Comparison of ENCODE assay signal across 20 cellular contexts in genomic region chr4:65401083-65401482, GRCh38.
DNase-seq lines count a peak whose midpoint lies in the region; ATAC-seq, FAIRE-seq and TF ChIP-seq lines count a peak whose summit lies in the region.
"Had no signal": no experiment of that assay in that cellular context is flagged by ENCODE, and none has a peak within 500 bp of the region (broad histone marks: within the 10 kb centered on the region; RNA-seq: fewer than 3 reads in every experiment).

No MANE protein-coding gene starts in this region.

- H2AFZ ChIP-seq in neural progenitor cell (replicated peaks) (no peak overlapping the region), smooth muscle cell (ENCODE audit: low read depth) (no peak overlapping the region)
- H2AFZ ChIP-seq: GM23248 had no signal

- no peaks in the 10 kb centered on the region for H3K79me2 ChIP-seq in neural progenitor cell (ENCODE audit: low read depth)
- no peaks in the 10 kb centered on the region for H3K79me2 ChIP-seq in smooth muscle cell (ENCODE audit: low read depth)

- no peaks in the 10 kb centered on the region for H3K27me3 Mint-ChIP-seq in endodermal cell (ENCODE audit: insufficient read depth)
- H3K27me3 Mint-ChIP-seq in neural progenitor cell (ENCODE audit: insufficient read depth, low read depth) = no peaks in the 10 kb centered on the region
- H3K27me3 Mint-ChIP-seq: CD4-positive, alpha-beta memory T cell had no signal

- H3K36me3 ChIP-seq in endodermal cell (ENCODE audit: control insufficient read depth, insufficient read depth, low read length) = no peaks in the 10 kb centered on the region
- no peaks in the 10 kb centered on the region for H3K36me3 ChIP-seq in neural progenitor cell
- H3K36me3 ChIP-seq in smooth muscle cell (ENCODE audit: low read depth) = no peaks in the 10 kb centered on the region
- no peaks in the 10 kb centered on the region for H3K36me3 ChIP-seq in sigmoid colon

- H3K4me1 ChIP-seq in endodermal cell (ENCODE audit: control insufficient read depth, insufficient read depth, low read length) (no peaks in the 10 kb centered on the region), neural progenitor cell (no peaks in the 10 kb centered on the region), smooth muscle cell (ENCODE audit: low read depth) (no peaks in the 10 kb centered on the region), sigmoid colon (no peaks in the 10 kb centered on the region)

- H3K4me3 ChIP-seq in endodermal cell (ENCODE audit: low read length) = no peak overlapping the region
- no peak overlapping the region for H3K4me3 ChIP-seq in neural progenitor cell
- H3K4me3 ChIP-seq in smooth muscle cell = no peak overlapping the region
- no peak overlapping the region for H3K4me3 ChIP-seq in sigmoid colon
- H3K4me3 ChIP-seq: GM23248 had no signal

- H3K9ac ChIP-seq in endodermal cell (ENCODE audit: extremely low read depth, low read length, poor library complexity, severe bottlenecking) = no peak overlapping the region
- H3K9ac ChIP-seq in neural progenitor cell = no peak overlapping the region
- H3K9ac ChIP-seq in smooth muscle cell (ENCODE audit: low read depth) = no peak overlapping the region
- H3K9ac ChIP-seq: GM23248 had no signal

- H3K9me3 ChIP-seq in endodermal cell (ENCODE audit: control insufficient read depth, low read length) (no peaks in the 10 kb centered on the region), neural progenitor cell (ENCODE audit: low read depth) (no peaks in the 10 kb centered on the region), smooth muscle cell (replicated peaks; ENCODE audit: low read depth) (no peaks in the 10 kb centered on the region), sigmoid colon (no peaks in the 10 kb centered on the region)

- no peaks in the 10 kb centered on the region for H3K9me3 Mint-ChIP-seq in endodermal cell
- no peaks in the 10 kb centered on the region for H3K9me3 Mint-ChIP-seq in neural progenitor cell

- H3K27me3 ChIP-seq in endodermal cell (ENCODE audit: control insufficient read depth, insufficient read depth, low read length, poor library complexity, severe bottlenecking) (no peaks in the 10 kb centered on the region), neural progenitor cell (no peaks in the 10 kb centered on the region), smooth muscle cell (ENCODE audit: low read depth) (no peaks in the 10 kb centered on the region), sigmoid colon (no peaks in the 10 kb centered on the region)

- H4K20me1 ChIP-seq in neural progenitor cell (ENCODE audit: low read depth) = no peaks in the 10 kb centered on the region
- no peaks in the 10 kb centered on the region for H4K20me1 ChIP-seq in smooth muscle cell (ENCODE audit: low read depth)

- intact Hi-C loops in sigmoid colon (cut with DNase I) = no loop called here

- DNase-seq in endodermal cell (no peak), frontal cortex (ENCODE audit: low spot score in 2 of 2) (no peak), neural progenitor cell (ENCODE audit: low spot score) (no peak), smooth muscle cell (lab: John Stamatoyannopoulos, UW; ENCODE audit: unreplicated experiment) (no peak), sigmoid colon (no peak)
- DNase-seq: C1 segment of cervical spinal cord; Calu3; CD4-positive, alpha-beta memory T cell; COR-L47; DMS53; DMS79 treated with DMSO at 0.1 percent for 48 hours; GF-D8; GM23248; H7; HCEC 1CT had no signal

- TF ChIP-seq CTCF in endodermal cell (conservative IDR thresholded peaks at IDR 0.05) = peak; percentile 43
- TF ChIP-seq CTCF in neural progenitor cell (IDR thresholded peaks at IDR 0.05) = peak; percentile 17
- TF ChIP-seq CTCF in smooth muscle cell (IDR thresholded peaks at IDR 0.05; ENCODE audit: borderline replicate concordance, insufficient read depth, poor library complexity, severe bottlenecking) = no peak
- no peak for TF ChIP-seq CTCF in sigmoid colon (IDR thresholded peaks at IDR 0.05)

- H3K4me3 Mint-ChIP-seq in endodermal cell (no peak overlapping the region), neural progenitor cell (no peak overlapping the region)
- H3K4me3 Mint-ChIP-seq: CD4-positive, alpha-beta memory T cell had no signal

- peak; percentile 24 for FAIRE-seq in frontal cortex (lab: Jason Lieb, UNC)
- FAIRE-seq: GM12891, GM18507, H1 had no signal

- H3K27ac Mint-ChIP-seq in endodermal cell (no peak overlapping the region), neural progenitor cell (no peak overlapping the region)
- H3K27ac Mint-ChIP-seq: CD4-positive, alpha-beta memory T cell had no signal

- H3K4me1 Mint-ChIP-seq in endodermal cell = no peaks in the 10 kb centered on the region
- no peaks in the 10 kb centered on the region for H3K4me1 Mint-ChIP-seq in neural progenitor cell
- H3K4me1 Mint-ChIP-seq: CD4-positive, alpha-beta memory T cell had no signal

- H3F3A ChIP-seq in neural progenitor cell (ENCODE audit: low read depth) (no peaks in the 10 kb centered on the region), smooth muscle cell (ENCODE audit: low read depth) (no peaks in the 10 kb centered on the region)

- H3K27ac ChIP-seq in endodermal cell (ENCODE audit: low read depth, low read length) = no peak overlapping the region
- no peak overlapping the region for H3K27ac ChIP-seq in neural progenitor cell
- no peak overlapping the region for H3K27ac ChIP-seq in smooth muscle cell (ENCODE audit: low read depth)
- no peak overlapping the region for H3K27ac ChIP-seq in sigmoid colon
- H3K27ac ChIP-seq: GM23248 had no signal

- no peak for TF ChIP-seq POLR2A in sigmoid colon (IDR thresholded peaks at IDR 0.05)

- ATAC-seq in GM21447 (IDR thresholded peaks at IDR 0.05; ENCODE audit: unreplicated experiment) = no peak
- ATAC-seq in GM21723 (IDR thresholded peaks at IDR 0.05; ENCODE audit: unreplicated experiment) = no peak

- H3K4me2 ChIP-seq in neural progenitor cell (no peak overlapping the region), smooth muscle cell (no peak overlapping the region)

- no peak for TF ChIP-seq EP300 in sigmoid colon (IDR thresholded peaks at IDR 0.05)

- H3K36me3 Mint-ChIP-seq in endodermal cell (ENCODE audit: low read depth) (no peaks in the 10 kb centered on the region), neural progenitor cell (no peaks in the 10 kb centered on the region)
- H3K36me3 Mint-ChIP-seq: CD4-positive, alpha-beta memory T cell had no signal

Comparison
In these comparisons a context has a peak if more than half of its experiments do, and no peak if none do; other contexts are left out.
1. CTCF ChIP-seq: peak in endodermal cell (single experiment) and neural progenitor cell (single experiment); none in smooth muscle cell (single experiment) and sigmoid colon (0 of 4).